Comparison of ENCODE assay signal across 18 cellular contexts in genomic region chr21:45034556-45035476, GRCh38. TPM values are rescaled to one million over a fixed set of nuclear protein-coding genes. Genes with fewer than 3 reads are reported as not detected.
A peak's percentile ranks its signal among the peaks of the same experiment; 100 is the strongest.
DNase-seq lines count a peak whose midpoint lies in the region; ATAC-seq and TF ChIP-seq lines count a peak whose summit lies in the region.
"Had no signal": no experiment of that assay in that cellular context is flagged by ENCODE, and none has a peak within 500 bp of the region (broad histone marks: within the 10 kb centered on the region; RNA-seq: fewer than 3 reads in every experiment).

No MANE protein-coding gene starts in this region.

- no peak overlapping the region for H2BK15ac ChIP-seq in neuronal stem cell (ENCODE audit: low read length)

- no peaks in the 10 kb centered on the region for H4K20me1 ChIP-seq in fibroblast of lung (ENCODE audit: control insufficient read depth, extremely low read depth, insufficient read depth, low read length)

- H3K4me3 ChIP-seq in adipocyte (ENCODE audit: low read length): peak overlapping the region; percentile 58
- H3K4me3 ChIP-seq in fibroblast of lung (replicated peaks in 1 of 4; ENCODE audit: control extremely low read depth in 1 of 4, insufficient read depth in 1 of 4, low read depth in 3 of 4, low read length in 4 of 4): no peak overlapping the region
- H3K4me3 ChIP-seq in neuronal stem cell (ENCODE audit: low read length in 2 of 2): peak overlapping the region in 1 of 2 donors; percentile 11
- H3K4me3 ChIP-seq in suprapubic skin: no peak overlapping the region
- H3K4me3 ChIP-seq: colonic mucosa, MG63 had no signal

- H3K4me1 ChIP-seq in adipocyte (ENCODE audit: control insufficient read depth, insufficient read depth, low read length) (peaks cover 60% of the 10 kb centered on the region), fibroblast of lung (ENCODE audit: control insufficient read depth, extremely low read depth, insufficient read depth, low read length) (peaks cover 15% of the 10 kb centered on the region), neuronal stem cell (ENCODE audit: control insufficient read depth in 2 of 2, insufficient read depth in 1 of 2, low read depth in 1 of 2, low read length in 2 of 2) (peaks cover 16 to 22% of the 10 kb centered on the region in 2 donors), suprapubic skin (peaks cover 49% of the 10 kb centered on the region)
- H3K4me1 ChIP-seq: colonic mucosa had no signal

- H3K23ac ChIP-seq in neuronal stem cell (ENCODE audit: low read depth, low read length, poor library complexity): peak overlapping the region; percentile 69

- peak overlapping the region; percentile 78 for H3K18ac ChIP-seq in neuronal stem cell (ENCODE audit: low read length)

- H3K27ac ChIP-seq in fibroblast of lung (ENCODE audit: insufficient read depth, low read length): peak overlapping the region; percentile 15
- no peak overlapping the region for H3K27ac ChIP-seq in neuronal stem cell (replicated peaks; ENCODE audit: low read length)
- H3K27ac ChIP-seq in suprapubic skin: peak overlapping the region; percentile 66
- H3K27ac ChIP-seq: colonic mucosa had no signal

- peak overlapping the region; percentile 96 for H3K4me2 ChIP-seq in fibroblast of lung (ENCODE audit: extremely low read depth, insufficient read depth, low read length)
- H3K4me2 ChIP-seq in neuronal stem cell (ENCODE audit: insufficient read depth, low read length, poor library complexity, severe bottlenecking): no peak overlapping the region

- WGBS in neuronal stem cell (ENCODE audit: extremely low coverage in 2 of 2, insufficient read length in 2 of 2, insufficient replicate concordance in 1 of 2), 2 donors: no CpG with 5 or more reads among the region's 23 CpGs
- WGBS in suprapubic skin: 96% methylated on average over 14 of the region's 23 CpGs

- no peak for TF ChIP-seq EP300 in suprapubic skin (IDR thresholded peaks at IDR 0.05)

- H3K14ac ChIP-seq in neuronal stem cell (ENCODE audit: low read length): peak overlapping the region; percentile 97

- no peak overlapping the region for H2BK120ac ChIP-seq in neuronal stem cell (ENCODE audit: low read depth, low read length)

- no peak for TF ChIP-seq POLR2A in suprapubic skin (IDR thresholded peaks at IDR 0.05)

- no peaks in the 10 kb centered on the region for H3K79me1 ChIP-seq in neuronal stem cell (ENCODE audit: low read depth, low read length)

- peak overlapping the region; percentile 75 for H2BK12ac ChIP-seq in neuronal stem cell (ENCODE audit: low read length)

- H3K79me2 ChIP-seq in fibroblast of lung (ENCODE audit: control insufficient read depth, insufficient read depth, low read length): no peaks in the 10 kb centered on the region

- H3K36me3 ChIP-seq in adipocyte (ENCODE audit: control insufficient read depth, insufficient read depth, low read length, severe bottlenecking) (no peaks in the 10 kb centered on the region), fibroblast of lung (ENCODE audit: control insufficient read depth, insufficient read depth, low read length) (no peaks in the 10 kb centered on the region), neuronal stem cell (replicated peaks in 1 of 2; ENCODE audit: control insufficient read depth in 2 of 2, insufficient read depth in 2 of 2, low read length in 2 of 2) (no peaks in the 10 kb centered on the region), suprapubic skin (no peaks in the 10 kb centered on the region)
- H3K36me3 ChIP-seq: colonic mucosa, MG63 had no signal

- H3K27me3 ChIP-seq in adipocyte (replicated peaks; ENCODE audit: control insufficient read depth, insufficient read depth, low read length): no peaks in the 10 kb centered on the region
- H3K27me3 ChIP-seq in fibroblast of lung (ENCODE audit: control insufficient read depth, insufficient read depth, low read length): peaks cover 9% of the 10 kb centered on the region
- peaks cover 0 to 57% (median 0%) of the 10 kb centered on the region in 3 experiments for H3K27me3 ChIP-seq in neuronal stem cell (ENCODE audit: control insufficient read depth in 3 of 3, insufficient read depth in 3 of 3, low read depth in 1 of 3, low read length in 3 of 3)
- H3K27me3 ChIP-seq in suprapubic skin: no peaks in the 10 kb centered on the region
- H3K27me3 ChIP-seq: MG63 had no signal

- peaks cover 18% of the 10 kb centered on the region for H3K9me3 ChIP-seq in adipocyte (ENCODE audit: control insufficient read depth, low read length)
- H3K9me3 ChIP-seq in fibroblast of lung (ENCODE audit: control insufficient read depth, insufficient read depth, low read depth, low read length): no peaks in the 10 kb centered on the region
- H3K9me3 ChIP-seq in neuronal stem cell (replicated peaks in 1 of 2; ENCODE audit: control insufficient read depth in 2 of 2, insufficient read depth in 1 of 2, low read depth in 1 of 2, low read length in 2 of 2): peaks cover 2 to 10% of the 10 kb centered on the region in 2 donors
- no peaks in the 10 kb centered on the region for H3K9me3 ChIP-seq in suprapubic skin
- H3K9me3 ChIP-seq: colonic mucosa had no signal

- H3K4ac ChIP-seq in neuronal stem cell (ENCODE audit: low read length): no peak overlapping the region

- no peak overlapping the region for H4K8ac ChIP-seq in neuronal stem cell (ENCODE audit: low read depth, low read length)

- no peak overlapping the region for H4K91ac ChIP-seq in neuronal stem cell (ENCODE audit: low read depth, low read length, poor library complexity)

- ATAC-seq in HG02973 (IDR thresholded peaks at IDR 0.05; ENCODE audit: unreplicated experiment): no peak
- ATAC-seq: CD8-positive, alpha-beta T cell; stimulated activated naive B cell treated with anti-CD40 and anti-IgM and Interleukin-4, amounts not matched to agents 10 μg/mL and 1 μg/mL and 100 μg/mL, for 72 hours had no signal

- no peak overlapping the region for H2AK5ac ChIP-seq in neuronal stem cell (ENCODE audit: low read depth, low read length)

- no peak for DNase-seq in adipocyte (ENCODE audit: low read depth)
- DNase-seq in fibroblast of lung (ENCODE audit: low read depth in 2 of 2): no peak
- DNase-seq in neuronal stem cell (ENCODE audit: low spot score): no peak
- peak; percentile 55 to 66 for DNase-seq in suprapubic skin (ENCODE audit: low spot score in 2 of 2)
- DNase-seq in C1 segment of cervical spinal cord (lab: John Stamatoyannopoulos, UW): no peak
- no peak for DNase-seq in kidney glomerular epithelial cell (lab: John Stamatoyannopoulos, UW)
- DNase-seq in iPS-NIHi11 (ENCODE audit: low spot score): no peak
- DNase-seq: activated CD4-positive, alpha-beta T cell treated with anti-CD3 and anti-CD28 coated beads for 4 hours; activated naive CD4-positive, alpha-beta T cell; CD8-positive, alpha-beta T cell; colonic mucosa; DMS79 treated with DMSO at 0.1 percent for 48 hours; GOT3; MG63; NCI-H1694 treated with DMSO at 0.1 percent for 48 hours; NCI-H446 treated with DMSO at 0.1 percent for 48 hours; stimulated activated naive B cell treated with anti-CD40 and anti-IgM and Interleukin-4, amounts not matched to agents 10 μg/mL and 1 μg/mL and 100 μg/mL, for 72 hours had no signal

- H2BK5ac ChIP-seq in neuronal stem cell (ENCODE audit: low read length): no peak overlapping the region

- H2AFZ ChIP-seq in fibroblast of lung (ENCODE audit: low read length) (no peak overlapping the region), neuronal stem cell (ENCODE audit: low read length) (no peak overlapping the region)

- TF ChIP-seq CTCF in fibroblast of lung (conservative IDR thresholded peaks at IDR 0.05 in 1 of 2, IDR thresholded peaks at IDR 0.05 in 1 of 2; ENCODE audit: low read depth in 1 of 2, low read length in 2 of 2): no peak
- no peak for TF ChIP-seq CTCF in suprapubic skin (IDR thresholded peaks at IDR 0.05)

- H3K9ac ChIP-seq in adipocyte (ENCODE audit: low read length): peak overlapping the region; percentile 82
- peak overlapping the region; percentile 34 for H3K9ac ChIP-seq in fibroblast of lung (ENCODE audit: insufficient read depth, low read length)
- H3K9ac ChIP-seq in neuronal stem cell (ENCODE audit: low read depth, low read length, poor library complexity): peak overlapping the region; percentile 37

RNA-seq across cellular contexts. Expression of gene ADARB1, which starts 39.6 kb away (rescaled TPM):
- total RNA-seq in fibroblast of lung: 22.9 and 25.3 TPM in 2 replicates
- 10.1 and 20.2 TPM in 2 replicates for polyA plus RNA-seq in fibroblast of lung
- 12.0 and 30.4 TPM in 2 replicates for polyA plus RNA-seq in fibroblast of lung (2012)
- 31.2 and 60.6 TPM in 2 replicates for polyA minus RNA-seq in fibroblast of lung (ENCODE audit: low replicate concordance)
- 5.9 TPM for polyA plus RNA-seq in neuronal stem cell (2013, experiment 1 of 2)
- polyA plus RNA-seq in neuronal stem cell (2013, experiment 2 of 2): 6.1 TPM
- 10 to 100 TPM; 13.2 to 23.6 (median 20.3) TPM for total RNA-seq in suprapubic skin

Comparison
In these comparisons a context has a peak if more than half of its experiments do, and no peak if none do; other contexts are left out.
1. DNase-seq: peak in suprapubic skin (2 of 2); none in adipocyte (single experiment), fibroblast of lung (0 of 2), neuronal stem cell (single experiment), C1 segment of cervical spinal cord (0 of 14), kidney glomerular epithelial cell (single experiment) and iPS-NIHi11 (single experiment).
2. Peak in every context shown above with its lines, with median percentiles within 50 percentile points of each other: H3K9ac ChIP-seq.